Comparison of ENCODE assay signal across 23 cellular contexts in genomic region chr10:61821153-61821552, GRCh38.
A peak's percentile ranks its signal among the peaks of the same experiment; 100 is the strongest.
DNase-seq lines count a peak whose midpoint lies in the region; ATAC-seq and TF ChIP-seq lines count a peak whose summit lies in the region.
"Had no signal": no experiment of that assay in that cellular context is flagged by ENCODE, and none has a peak within 500 bp of the region (broad histone marks: within the 10 kb centered on the region; RNA-seq: fewer than 3 reads in every experiment).

No MANE protein-coding gene starts in this region.

- H3K9ac ChIP-seq in NT2/D1 (ENCODE audit: insufficient read length, low read depth) (no peak overlapping the region), mesendoderm (ENCODE audit: low read length) (no peak overlapping the region)

- H3K79me1 ChIP-seq in mesendoderm (ENCODE audit: low read length), result no peaks in the 10 kb centered on the region

- no peak overlapping the region for H3K4me3 ChIP-seq in NT2/D1 (ENCODE audit: insufficient read length, low read depth)
- no peak overlapping the region for H3K4me3 ChIP-seq in epithelial cell of esophagus (ENCODE audit: low read length)
- H3K4me3 ChIP-seq in mesendoderm (ENCODE audit: low read length), result no peak overlapping the region
- no peak overlapping the region for H3K4me3 ChIP-seq in left lung
- H3K4me3 ChIP-seq: cardiac muscle cell, heart right ventricle, lower lobe of right lung, MG63, tibial artery had no signal

- H2BK15ac ChIP-seq in mesendoderm (replicated peaks; ENCODE audit: low read depth), result no peak overlapping the region

- no peak overlapping the region for H3K4ac ChIP-seq in mesendoderm (ENCODE audit: low read depth, low read length)

- TF ChIP-seq CTCF in epithelial cell of esophagus (IDR thresholded peaks at IDR 0.05; ENCODE audit: insufficient read depth, low read depth, low read length, missing control alignments) (no peak), left lung (IDR thresholded peaks at IDR 0.05) (no peak)

- H3K27me3 ChIP-seq in NT2/D1 (ENCODE audit: insufficient read depth, insufficient read length) (no peaks in the 10 kb centered on the region), mesendoderm (ENCODE audit: insufficient read depth, low read length, poor library complexity) (no peaks in the 10 kb centered on the region), left lung (no peaks in the 10 kb centered on the region)
- H3K27me3 ChIP-seq: BE2C, cardiac muscle cell, heart right ventricle, MG63, tibial artery had no signal

- no peak overlapping the region for H3K23ac ChIP-seq in mesendoderm (ENCODE audit: low read length)

- no peaks in the 10 kb centered on the region for H3K79me2 ChIP-seq in mesendoderm (ENCODE audit: control insufficient read depth, insufficient read depth, low read length)

- intact Hi-C loops in left ventricle myocardium superior (cut with micrococcal nuclease), result no loop called here
- intact Hi-C loops in left lung (cut with DNase I), result no loop called here

- ATAC-seq in left ventricle myocardium superior (no peak), left lung (no peak)
- ATAC-seq: activated CD8-positive, alpha-beta T cell treated with anti-CD3 and anti-CD28 coated beads for 36 hours; heart right ventricle; lower lobe of right lung had no signal

- no peak overlapping the region for H2AK5ac ChIP-seq in mesendoderm (ENCODE audit: low read length)

- DNase-seq in ACHN, result peak; percentile 70
- DNase-seq in NT2/D1 (ENCODE audit: low read depth, low spot score), result peak; percentile 16
- DNase-seq in epithelial cell of esophagus (ENCODE audit: low read depth), result peak; percentile 81
- DNase-seq in mesendoderm, result peak; percentile 90
- DNase-seq in stimulated activated naive CD4-positive, alpha-beta T cell (lab: John Stamatoyannopoulos, UW), result no peak
- no peak for DNase-seq in left ventricle myocardium superior
- DNase-seq in NCI-H2029 treated with DMSO at 0.1 percent for 48 hours (lab: John Stamatoyannopoulos, UW), result no peak
- DNase-seq in left lung, result no peak
- DNase-seq: activated CD4-positive, CD25-positive, alpha-beta regulatory T cell; activated CD8-positive, alpha-beta T cell treated with anti-CD3 and anti-CD28 coated beads for 36 hours; activated effector memory CD4-positive, alpha-beta T cell treated with anti-CD3 and anti-CD28 coated beads, Interleukin-2, amount 50 U/mL, for 16 hours; activated T-cell treated with anti-CD3 and anti-CD28 coated beads for 4 hours; BE2C; heart right ventricle; lower lobe of right lung; MG63; NCI-H2171; NCI-H526; occipital lobe; stimulated activated CD4-positive, alpha-beta T cell treated with anti-CD3 and anti-CD28 coated beads, Interleukin-2, amount 100 ng/mL, for 48 hours; T1000; tibial artery had no signal

- no CpG with 5 or more reads among the region's 5 CpGs for WGBS in mesendoderm (ENCODE audit: extremely low coverage, insufficient coverage, low lambda C conversion rate)

- no peak overlapping the region for H2BK5ac ChIP-seq in mesendoderm (ENCODE audit: low read length)

- H4K8ac ChIP-seq in mesendoderm (ENCODE audit: low read depth, low read length), result no peak overlapping the region

- H4K5ac ChIP-seq in mesendoderm (ENCODE audit: low read length), result no peak overlapping the region

- in situ Hi-C loops in ACHN (cut with HindIII; ENCODE audit: low pct_ligation_motif_present, low pct_unique_long_range_greater_than_20kb, low sequenced_read_pairs), result no loop called here

- H3K4me1 ChIP-seq in NT2/D1 (ENCODE audit: insufficient read depth, insufficient read length) (no peaks in the 10 kb centered on the region), mesendoderm (ENCODE audit: control insufficient read depth, low read depth, low read length) (peaks cover 2% of the 10 kb centered on the region), left lung (no peaks in the 10 kb centered on the region)
- H3K4me1 ChIP-seq: BE2C, heart right ventricle, lower lobe of right lung, tibial artery had no signal

- no peak overlapping the region for H2BK120ac ChIP-seq in mesendoderm (ENCODE audit: low read depth, low read length)

- H3K4me2 ChIP-seq in mesendoderm (ENCODE audit: low read length), result no peak overlapping the region

- H3K27ac ChIP-seq in mesendoderm (ENCODE audit: low read depth, low read length) (no peak overlapping the region), left lung (no peak overlapping the region)
- H3K27ac ChIP-seq: cardiac muscle cell, heart right ventricle, lower lobe of right lung, tibial artery had no signal

- H3K18ac ChIP-seq in mesendoderm (ENCODE audit: low read length), result no peak overlapping the region

- H3K36me3 ChIP-seq in NT2/D1 (ENCODE audit: insufficient read depth, insufficient read length, low read length), result no peaks in the 10 kb centered on the region
- H3K36me3 ChIP-seq in mesendoderm (ENCODE audit: control insufficient read depth, insufficient read depth, low read length), result no peaks in the 10 kb centered on the region
- no peaks in the 10 kb centered on the region for H3K36me3 ChIP-seq in left lung
- H3K36me3 ChIP-seq: BE2C, cardiac muscle cell, heart right ventricle, lower lobe of right lung, MG63, tibial artery had no signal

- H3K9me3 ChIP-seq in NT2/D1 (ENCODE audit: insufficient read depth, low read length), result no peaks in the 10 kb centered on the region
- H3K9me3 ChIP-seq in left lung, result no peaks in the 10 kb centered on the region
- H3K9me3 ChIP-seq: BE2C, heart right ventricle, lower lobe of right lung, MG63, tibial artery had no signal

- no peak overlapping the region for H3K56ac ChIP-seq in mesendoderm (ENCODE audit: low read length)

Comparison
In these comparisons a context has a peak if more than half of its experiments do, and no peak if none do; other contexts are left out.
1. DNase-seq: peak in ACHN (single experiment), NT2/D1 (single experiment), epithelial cell of esophagus (single experiment) and mesendoderm (single experiment); none in stimulated activated naive CD4-positive, alpha-beta T cell (0 of 6), left ventricle myocardium superior (single experiment), NCI-H2029 treated with DMSO at 0.1 percent for 48 hours (single experiment) and left lung (0 of 2).